ENCODE assay signal across 9 cellular contexts in the genomic region with DNA sequence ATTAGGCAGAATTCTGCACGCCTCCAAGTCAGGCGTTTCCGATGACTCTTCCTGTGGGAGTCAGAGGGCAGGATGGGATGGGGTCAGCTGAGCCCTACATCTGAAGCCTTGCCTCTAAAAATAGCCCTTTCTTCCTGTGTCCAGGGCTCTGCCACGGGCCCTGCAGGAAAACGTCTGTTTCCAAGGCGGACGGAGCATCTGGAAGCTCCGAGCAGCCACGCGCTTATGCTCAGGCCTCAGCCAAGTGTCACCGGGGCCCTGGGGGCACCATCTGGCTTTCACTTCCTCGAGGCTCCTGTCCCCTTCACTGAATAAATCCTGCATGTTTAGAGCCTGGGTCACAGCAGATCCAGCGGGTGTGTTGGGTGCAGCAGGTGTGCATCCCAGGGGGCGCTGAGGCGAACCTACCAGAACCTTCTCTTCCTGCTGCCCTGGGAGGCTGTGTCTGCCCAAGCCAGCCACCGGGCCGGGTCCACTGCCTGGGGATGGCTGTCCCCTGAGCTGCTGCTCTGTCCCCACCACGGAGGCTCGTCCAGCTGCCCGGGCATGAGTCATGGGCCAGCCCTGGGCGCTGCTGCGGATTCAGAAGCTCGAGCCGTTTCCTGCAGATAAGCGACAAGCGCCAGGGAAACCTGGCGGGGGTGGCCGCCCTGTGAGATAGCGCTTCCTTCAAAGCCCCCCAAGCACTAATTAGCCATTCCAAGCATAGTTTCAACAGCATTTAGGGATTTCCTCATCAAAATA. TPM values are rescaled to one million over a fixed set of nuclear protein-coding genes. Genes with fewer than 3 reads are reported as not detected.
DNase-seq lines count a peak whose midpoint lies in the region; ATAC-seq and TF ChIP-seq lines count a peak whose summit lies in the region.
"Had no signal": no experiment of that assay in that cellular context is flagged by ENCODE, and none has a peak within 500 bp of the region (broad histone marks: within the 10 kb centered on the region; RNA-seq: fewer than 3 reads in every experiment).

No MANE protein-coding gene starts in this region.

- H3K4me3 ChIP-seq in left lung (no peak overlapping the region), upper lobe of left lung (no peak overlapping the region)

- no peak for TF ChIP-seq CTCF in left lung (IDR thresholded peaks at IDR 0.05)
- peak in 1 of 6 experiments; percentile 36 for TF ChIP-seq CTCF in upper lobe of left lung (IDR thresholded peaks at IDR 0.05)

- H3K27ac ChIP-seq in caudate nucleus (ENCODE audit: low read depth, low read length) (peak overlapping the region; percentile 58), left lung (peak overlapping the region; percentile 31 to 83), upper lobe of left lung (peak overlapping the region; percentile 43 to 86 (median 78))

- TF ChIP-seq EP300 in upper lobe of left lung (IDR thresholded peaks at IDR 0.05), result peak in 2 of 4 donors; percentile 73 to 90

- intact Hi-C loops in left lung (cut with DNase I), result loop anchor here in 1 of 2 donors (10.0 kb wide), 1 partner anchor 155 kb away; a partner anchor contains a TSS

- H3K36me3 ChIP-seq in left lung (no peaks in the 10 kb centered on the region), upper lobe of left lung (no peaks in the 10 kb centered on the region)

- H3K4me1 ChIP-seq in left lung (peaks cover 15 to 40% of the 10 kb centered on the region in 2 donors), upper lobe of left lung (peaks cover 39 to 46% (median 42%) of the 10 kb centered on the region in 4 donors)

- DNase-seq in MV-4-11 (lab: John Stamatoyannopoulos, UW), result peak; percentile 79
- peak in 2 of 61 donors; percentile 30 to 39 for DNase-seq in caudate nucleus (lab: John Stamatoyannopoulos, UW)
- DNase-seq in left lung, result peak; percentile 63 to 82
- peak; percentile 69 to 87 for DNase-seq in upper lobe of left lung
- no peak for DNase-seq in SW 1271 (lab: John Stamatoyannopoulos, UW)
- DNase-seq in NK-92 treated with Interleukin-12 subunit alpha and Interleukin-12 subunit beta, amount 100 ng/mL, for 24 hours (lab: John Stamatoyannopoulos, UW), result no peak
- DNase-seq: stimulated activated CD8-positive, alpha-beta memory T cell treated with anti-CD3 and anti-CD28 coated beads, Interleukin-4, amount 100 ng/mL, for 48 hours had no signal

- H3K27me3 ChIP-seq in left lung (peaks cover 0 to 22% of the 10 kb centered on the region in 2 donors), upper lobe of left lung (no peaks in the 10 kb centered on the region)

- WGBS in upper lobe of left lung, 2 donors, result 14 to 32% methylated on average over 11 to 29 of the region's 29 CpGs

- ATAC-seq in left lung (peak; percentile 28), upper lobe of left lung (ENCODE audit: low FRiP score in 2 of 2) (peak; percentile 38 to 65), GM19395 (IDR thresholded peaks at IDR 0.05; ENCODE audit: unreplicated experiment) (no peak), HG02870 (IDR thresholded peaks at IDR 0.05; ENCODE audit: unreplicated experiment) (no peak)

- TF ChIP-seq POLR2A in upper lobe of left lung (IDR thresholded peaks at IDR 0.05), result no peak

- no peaks in the 10 kb centered on the region for H3K9me3 ChIP-seq in left lung
- H3K9me3 ChIP-seq in upper lobe of left lung, result no peaks in the 10 kb centered on the region

RNA-seq across cellular contexts. Expression of a gene that starts 32.0 kb away (rescaled TPM):
- total RNA-seq in left lung (not detected), upper lobe of left lung (not detected)

Comparison
In these comparisons a context has a peak if more than half of its experiments do, and no peak if none do; other contexts are left out.
1. DNase-seq: peak in MV-4-11 (single experiment), left lung (2 of 2) and upper lobe of left lung (2 of 2); none in SW 1271 (0 of 2) and NK-92 treated with Interleukin-12 subunit alpha and Interleukin-12 subunit beta, amount 100 ng/mL, for 24 hours (single experiment).
2. ATAC-seq: peak in left lung (single experiment) and upper lobe of left lung (2 of 2); none in GM19395 (single experiment) and HG02870 (single experiment).
3. Peak in every context shown above with its lines, with median percentiles within 50 percentile points of each other: H3K27ac ChIP-seq.